In the genomic region with DNA sequence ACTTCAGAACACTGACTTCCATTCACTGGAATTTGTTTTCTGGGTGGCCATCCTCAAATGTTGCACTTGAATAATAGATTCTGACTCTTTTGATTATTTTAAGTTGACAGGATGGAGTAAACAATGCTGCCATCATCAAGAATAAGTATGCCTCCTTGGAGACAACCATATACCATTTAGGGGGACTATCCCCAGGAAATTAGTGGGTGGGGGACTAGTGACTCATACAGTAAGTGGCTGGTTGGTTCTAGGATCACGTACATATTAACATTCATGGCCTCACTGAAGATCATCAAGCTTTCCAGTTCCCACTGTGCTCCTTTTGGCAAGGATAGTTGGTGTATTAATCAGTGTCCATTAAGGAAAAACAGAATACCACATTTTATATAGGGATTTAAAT, we compare ENCODE assay signal across 3 cellular contexts.
"Had no signal": no experiment of that assay in that cellular context is flagged by ENCODE, and none has a peak within 500 bp of the region (broad histone marks: within the 10 kb centered on the region; RNA-seq: fewer than 3 reads in every experiment).

No MANE protein-coding gene starts in this region.

- ATAC-seq: GM12878 had no signal

- DNase-seq: GDM1, GF-D8 had no signal

- H3K4me3 ChIP-seq: GM12878 had no signal
